Comparison of ENCODE assay signal across 10 cellular contexts in genomic region chr4:172042714-172043114, GRCh38.
DNase-seq lines count a peak whose midpoint lies in the region; ATAC-seq lines count a peak whose summit lies in the region.
"Had no signal": no experiment of that assay in that cellular context is flagged by ENCODE, and none has a peak within 500 bp of the region (broad histone marks: within the 10 kb centered on the region; RNA-seq: fewer than 3 reads in every experiment).

No MANE protein-coding gene starts in this region.

- ATAC-seq in HG03175 (IDR thresholded peaks at IDR 0.05; ENCODE audit: unreplicated experiment) (peak; percentile 53), HG03135 (IDR thresholded peaks at IDR 0.05; ENCODE audit: unreplicated experiment) (no peak), HG02763 (IDR thresholded peaks at IDR 0.05; ENCODE audit: unreplicated experiment) (no peak)

- DNase-seq in COLO829 (ENCODE audit: low spot score) (peak; percentile 8), NCI-H748 treated with DMSO at 0.1 percent for 48 hours (lab: John Stamatoyannopoulos, UW) (peak; percentile 84), cerebellum (ENCODE audit: low spot score) (peak; percentile 2), NCI-H1048 (lab: John Stamatoyannopoulos, UW) (no peak)
- no peak for DNase-seq in activated CD4-positive, alpha-beta T cell treated with anti-CD3 and anti-CD28 coated beads for 4 hours
- DNase-seq: activated CD8-positive, alpha-beta memory T cell treated with anti-CD3 and anti-CD28 coated beads for 24 hours; C1 segment of cervical spinal cord had no signal

Comparison
In these comparisons a context has a peak if more than half of its experiments do, and no peak if none do; other contexts are left out.
1. DNase-seq: peak in COLO829 (single experiment), NCI-H748 treated with DMSO at 0.1 percent for 48 hours (single experiment) and cerebellum (single experiment); none in activated CD4-positive, alpha-beta T cell treated with anti-CD3 and anti-CD28 coated beads for 4 hours (0 of 2) and NCI-H1048 (single experiment).